8 cellular contexts compared by ENCODE assay signal in the genomic region with DNA sequence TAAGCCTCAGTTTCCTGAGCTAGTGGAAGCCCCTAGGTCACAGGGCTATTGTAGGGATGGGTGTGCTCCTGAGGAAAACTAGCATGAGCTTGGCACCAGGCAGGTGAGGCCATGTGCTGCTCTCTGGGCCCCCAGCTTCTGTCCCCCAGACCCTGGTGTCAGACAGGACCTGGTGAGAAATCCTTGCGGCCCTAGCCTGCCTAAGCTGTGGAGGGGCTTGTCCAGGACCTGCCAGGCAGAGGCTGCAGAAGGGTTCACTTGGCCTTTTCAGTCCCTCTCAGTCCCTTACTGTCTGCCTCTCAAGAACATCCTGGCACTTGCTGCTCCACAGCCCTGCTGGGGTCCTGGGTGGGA. TPM values are rescaled to one million over a fixed set of nuclear protein-coding genes. Genes with fewer than 3 reads are reported as not detected.
DNase-seq lines count a peak whose midpoint lies in the region; ATAC-seq lines count a peak whose summit lies in the region.

No MANE protein-coding gene starts in this region.

- no peak overlapping the region for H3K9ac ChIP-seq in subcutaneous abdominal adipose tissue (ENCODE audit: low read length in 5 of 5)

- H3K27me3 ChIP-seq in subcutaneous abdominal adipose tissue (ENCODE audit: control insufficient read depth in 5 of 5, insufficient read depth in 4 of 5, low read length in 5 of 5): no peaks in the 10 kb centered on the region

- H3K36me3 Mint-ChIP-seq in activated T-cell treated with anti-CD3 and anti-CD28 coated beads, Interleukin-2, amount 50 U/mL, for 72 hours (ENCODE audit: insufficient read depth in 2 of 2): no peaks in the 10 kb centered on the region
- H3K36me3 Mint-ChIP-seq in activated T-cell treated with anti-CD3 and anti-CD28 coated beads, Interleukin-2, amount 50 U/mL, for 4 hours (ENCODE audit: insufficient read depth): no peaks in the 10 kb centered on the region
- H3K36me3 Mint-ChIP-seq in activated T-helper 17 cell treated with anti-CD3 and anti-CD28 coated beads, Interleukin-2, amount 50 U/mL, for 72 hours (ENCODE audit: low read depth): no peaks in the 10 kb centered on the region
- no peaks in the 10 kb centered on the region for H3K36me3 Mint-ChIP-seq in memory B cell

- no peaks in the 10 kb centered on the region for H3K9me3 Mint-ChIP-seq in activated T-cell treated with anti-CD3 and anti-CD28 coated beads, Interleukin-2, amount 50 U/mL, for 72 hours
- H3K9me3 Mint-ChIP-seq in activated T-cell treated with anti-CD3 and anti-CD28 coated beads, Interleukin-2, amount 50 U/mL, for 4 hours: no peaks in the 10 kb centered on the region
- H3K9me3 Mint-ChIP-seq in activated T-helper 17 cell treated with anti-CD3 and anti-CD28 coated beads, Interleukin-2, amount 50 U/mL, for 72 hours: no peaks in the 10 kb centered on the region
- H3K9me3 Mint-ChIP-seq in memory B cell: no peaks in the 10 kb centered on the region

- peak overlapping the region; percentile 47 for H3K27ac Mint-ChIP-seq in activated T-cell treated with anti-CD3 and anti-CD28 coated beads, Interleukin-2, amount 50 U/mL, for 72 hours
- H3K27ac Mint-ChIP-seq in activated T-helper 17 cell treated with anti-CD3 and anti-CD28 coated beads, Interleukin-2, amount 50 U/mL, for 72 hours: peak overlapping the region; percentile 89
- H3K27ac Mint-ChIP-seq in memory B cell: peak overlapping the region; percentile 91

- no peaks in the 10 kb centered on the region for H3K27me3 Mint-ChIP-seq in activated T-cell treated with anti-CD3 and anti-CD28 coated beads, Interleukin-2, amount 50 U/mL, for 72 hours (ENCODE audit: low read depth)
- H3K27me3 Mint-ChIP-seq in activated T-cell treated with anti-CD3 and anti-CD28 coated beads, Interleukin-2, amount 50 U/mL, for 4 hours (ENCODE audit: low read depth): no peaks in the 10 kb centered on the region
- no peaks in the 10 kb centered on the region for H3K27me3 Mint-ChIP-seq in activated T-helper 17 cell treated with anti-CD3 and anti-CD28 coated beads, Interleukin-2, amount 50 U/mL, for 72 hours
- H3K27me3 Mint-ChIP-seq in memory B cell: no peaks in the 10 kb centered on the region

- no peaks in the 10 kb centered on the region for H3K36me3 ChIP-seq in subcutaneous abdominal adipose tissue (ENCODE audit: control insufficient read depth in 5 of 5, insufficient read depth in 5 of 5, low read length in 5 of 5)

- H3K9me3 ChIP-seq in subcutaneous abdominal adipose tissue (ENCODE audit: control insufficient read depth in 5 of 5, low read length in 5 of 5): no peaks in the 10 kb centered on the region

- H3K27ac ChIP-seq in subcutaneous abdominal adipose tissue (ENCODE audit: low read depth, low read length): peak overlapping the region; percentile 72

- no peak for DNase-seq in activated T-cell treated with anti-CD3 and anti-CD28 coated beads, Interleukin-2, amount 50 U/mL, for 72 hours
- no peak for DNase-seq in activated T-cell treated with anti-CD3 and anti-CD28 coated beads, Interleukin-2, amount 50 U/mL, for 4 hours
- DNase-seq in memory B cell (ENCODE audit: low spot score in 2 of 2) (no peak), middle frontal gyrus (ENCODE audit: extremely low spot score, low spot score) (no peak), NCI-H2196 (lab: John Stamatoyannopoulos, UW; ENCODE audit: unreplicated experiment) (no peak)

- peak overlapping the region; percentile 26 to 84 for H3K4me3 Mint-ChIP-seq in activated T-cell treated with anti-CD3 and anti-CD28 coated beads, Interleukin-2, amount 50 U/mL, for 72 hours
- H3K4me3 Mint-ChIP-seq in activated T-cell treated with anti-CD3 and anti-CD28 coated beads, Interleukin-2, amount 50 U/mL, for 4 hours: no peak overlapping the region
- peak overlapping the region; percentile 75 for H3K4me3 Mint-ChIP-seq in activated T-helper 17 cell treated with anti-CD3 and anti-CD28 coated beads, Interleukin-2, amount 50 U/mL, for 72 hours
- H3K4me3 Mint-ChIP-seq in memory B cell: peak overlapping the region; percentile 24

- no peak overlapping the region for H3K4me3 ChIP-seq in subcutaneous abdominal adipose tissue (ENCODE audit: low read depth in 1 of 5, low read length in 5 of 5)

- H3K4me1 Mint-ChIP-seq in activated T-cell treated with anti-CD3 and anti-CD28 coated beads, Interleukin-2, amount 50 U/mL, for 72 hours (ENCODE audit: low read depth): peaks cover 64% of the 10 kb centered on the region
- H3K4me1 Mint-ChIP-seq in activated T-cell treated with anti-CD3 and anti-CD28 coated beads, Interleukin-2, amount 50 U/mL, for 4 hours (ENCODE audit: low read depth): peaks cover 70% of the 10 kb centered on the region
- peaks cover 50% of the 10 kb centered on the region for H3K4me1 Mint-ChIP-seq in activated T-helper 17 cell treated with anti-CD3 and anti-CD28 coated beads, Interleukin-2, amount 50 U/mL, for 72 hours
- H3K4me1 Mint-ChIP-seq in memory B cell: peaks cover 43% of the 10 kb centered on the region

- ATAC-seq in activated T-cell treated with anti-CD3 and anti-CD28 coated beads, Interleukin-2, amount 50 U/mL, for 72 hours (replicated peaks in 1 of 2): no peak
- no peak for ATAC-seq in activated T-cell treated with anti-CD3 and anti-CD28 coated beads, Interleukin-2, amount 50 U/mL, for 4 hours
- no peak for ATAC-seq in activated T-helper 17 cell treated with anti-CD3 and anti-CD28 coated beads, Interleukin-2, amount 50 U/mL, for 72 hours (replicated peaks)
- ATAC-seq in memory B cell (ENCODE audit: low read depth): no peak
- ATAC-seq in GM21717 (IDR thresholded peaks at IDR 0.05; ENCODE audit: unreplicated experiment): no peak

- H3K4me1 ChIP-seq in subcutaneous abdominal adipose tissue (ENCODE audit: control insufficient read depth in 5 of 5, insufficient read depth in 5 of 5, low read length in 5 of 5): peaks cover 3 to 41% (median 35%) of the 10 kb centered on the region in 5 donors

RNA-seq across cellular contexts. Expression of gene ZFP36L2, which starts 58.4 kb away (rescaled TPM):
- total RNA-seq in activated T-cell treated with anti-CD3 and anti-CD28 coated beads, Interleukin-2, amount 50 U/mL, for 72 hours: 10 to 100 TPM; 70.8 to 86.4 TPM
- 10 to 100 TPM; 67.7 to 81.4 (median 75.5) TPM for total RNA-seq in activated T-cell treated with anti-CD3 and anti-CD28 coated beads, Interleukin-2, amount 50 U/mL, for 4 hours
- 100 to 1,000 TPM in 1 of 2 donors, 10 to 100 TPM in 1; 57.8 to 185 TPM for total RNA-seq in activated T-helper 17 cell treated with anti-CD3 and anti-CD28 coated beads, Interleukin-2, amount 50 U/mL, for 72 hours
